ENCODE assay signal across 15 cellular contexts in genomic region chr13:60150538-60150937, GRCh38. TPM values are rescaled to one million over a fixed set of nuclear protein-coding genes. Genes with fewer than 3 reads are reported as not detected.
A peak's percentile ranks its signal among the peaks of the same experiment; 100 is the strongest.
DNase-seq lines count a peak whose midpoint lies in the region; ATAC-seq and TF ChIP-seq lines count a peak whose summit lies in the region.
"Had no signal": no experiment of that assay in that cellular context is flagged by ENCODE, and none has a peak within 500 bp of the region (broad histone marks: within the 10 kb centered on the region; RNA-seq: fewer than 3 reads in every experiment).

No MANE protein-coding gene starts in this region.

- no peak for TF ChIP-seq CTCF in MCF 10A (IDR thresholded peaks at IDR 0.05; ENCODE audit: unreplicated experiment)
- no peak for TF ChIP-seq CTCF in mammary epithelial cell (conservative IDR thresholded peaks at IDR 0.05 in 1 of 2, IDR thresholded peaks at IDR 0.05 in 1 of 2; ENCODE audit: extremely low read depth in 1 of 2, insufficient read depth in 1 of 2, low read depth in 1 of 2, low read length in 2 of 2)
- no peak for TF ChIP-seq CTCF in brain microvascular endothelial cell (IDR thresholded peaks at IDR 0.05; ENCODE audit: low read depth, low read length, missing control alignments)

- 94% methylated on average over 2 of the region's 2 CpGs for WGBS in mammary epithelial cell (ENCODE audit: low coverage, missing lambda C conversion rate)

- DNase-seq in MCF 10A (ENCODE audit: unreplicated experiment) (no peak), mammary epithelial cell (no peak), left colon (no peak), brain microvascular endothelial cell (no peak), A172 (ENCODE audit: low spot score) (no peak), NCI-H2107 (lab: John Stamatoyannopoulos, UW) (no peak)
- DNase-seq: DMS53, NCI-H187 treated with DMSO at 0.1 percent for 48 hours, NCI-H446, NCI-H82, PC-9 had no signal

- H3K36me3 Mint-ChIP-seq in MCF 10A (ENCODE audit: insufficient read depth, unreplicated experiment), result no peaks in the 10 kb centered on the region

- in situ Hi-C loops in mammary epithelial cell (cut with MboI; ENCODE audit: low sequenced_read_pairs in 2 of 2), result no loop called here
- in situ Hi-C loops in brain microvascular endothelial cell (cut with HindIII; ENCODE audit: low pct_ligation_motif_present, low sequenced_read_pairs), result no loop called here

- H3K79me2 ChIP-seq in mammary epithelial cell (ENCODE audit: insufficient read depth, low read length), result peaks cover 93% of the 10 kb centered on the region

- no peak overlapping the region for H2AFZ ChIP-seq in mammary epithelial cell (ENCODE audit: low read depth, low read length)
- H2AFZ ChIP-seq: PC-9 had no signal

- H3K9me3 Mint-ChIP-seq in MCF 10A (ENCODE audit: unreplicated experiment), result no peaks in the 10 kb centered on the region

- H3K4me2 ChIP-seq in mammary epithelial cell (ENCODE audit: insufficient read depth, low read depth, low read length), result no peak overlapping the region
- H3K4me2 ChIP-seq: PC-9 had no signal

- H3K4me3 ChIP-seq in mammary epithelial cell (replicated peaks in 1 of 3; ENCODE audit: insufficient read depth in 1 of 3, low read depth in 2 of 3, low read length in 3 of 3) (no peak overlapping the region), brain microvascular endothelial cell (ENCODE audit: low read depth, low read length) (no peak overlapping the region)
- H3K4me3 ChIP-seq: HAP-1, PC-9, SJSA1 had no signal

- dilution Hi-C loops in mammary epithelial cell (cut with HindIII; ENCODE audit: low sequenced_read_pairs), result no loop called here

- CTCF ChIA-PET in MCF 10A (lab: Yijun Ruan, JAX) (interaction anchor here (1.2 to 1.8 kb wide), 3 partner anchors 11 to 76 kb away, joined by 4 to 12 read pairs (median 4); no protein-coding TSS in a partner anchor), mammary epithelial cell (lab: Charles Lee; ENCODE audit: low non-redundant PET) (interaction anchor here (0.6 kb wide), 1 partner anchor 517 kb away, joined by 4 read pairs; no protein-coding TSS in a partner anchor)

- H3K27ac ChIP-seq in mammary epithelial cell (ENCODE audit: insufficient read depth, low read depth, low read length), result no peak overlapping the region
- no peak overlapping the region for H3K27ac ChIP-seq in brain microvascular endothelial cell
- H3K27ac ChIP-seq: C4-2B, PC-9, SJSA1 had no signal

- H3K36me3 ChIP-seq in mammary epithelial cell (ENCODE audit: insufficient read depth, low read length) (no peaks in the 10 kb centered on the region), brain microvascular endothelial cell (replicated peaks) (no peaks in the 10 kb centered on the region)
- H3K36me3 ChIP-seq: HAP-1 had no signal

- peaks cover 3% of the 10 kb centered on the region for H4K20me1 ChIP-seq in mammary epithelial cell (ENCODE audit: insufficient read depth, low read length)

- peak; percentile 49 for ATAC-seq in SK-N-SH treated with all-trans-retinoic acid at 6 μM for 48 hours
- peak; percentile 52 for ATAC-seq in left colon

- intact Hi-C loops in MCF 10A (cut with micrococcal nuclease), result no loop called here
- intact Hi-C loops in mammary epithelial cell (cut with micrococcal nuclease), result no loop called here
- intact Hi-C loops in left colon (cut with DNase I, micrococcal nuclease), result no loop called here

- H3K9ac ChIP-seq in mammary epithelial cell (ENCODE audit: insufficient read depth, low read length), result no peak overlapping the region

- no peak overlapping the region for H3K4me3 Mint-ChIP-seq in MCF 10A (ENCODE audit: unreplicated experiment)

- no peaks in the 10 kb centered on the region for H3K27me3 Mint-ChIP-seq in MCF 10A (ENCODE audit: insufficient read depth, unreplicated experiment)

- BruUV-seq in MCF 10A (replicated peaks; lab: Mats Ljungman, UMichigan) (no TSS peak), mammary epithelial cell (replicated peaks; lab: Mats Ljungman, UMichigan) (no TSS peak)

- H3K27ac Mint-ChIP-seq in MCF 10A (ENCODE audit: low read depth, unreplicated experiment), result peak overlapping the region; percentile 33

- no peaks in the 10 kb centered on the region for H3K9me3 ChIP-seq in mammary epithelial cell (replicated peaks; ENCODE audit: insufficient read depth, low read length)
- H3K9me3 ChIP-seq: HAP-1, SJSA1 had no signal

- H3K27me3 ChIP-seq in mammary epithelial cell (ENCODE audit: insufficient read depth, low read length) (no peaks in the 10 kb centered on the region), brain microvascular endothelial cell (replicated peaks) (no peaks in the 10 kb centered on the region)
- H3K27me3 ChIP-seq: SJSA1 had no signal

- peaks cover 29% of the 10 kb centered on the region for H3K4me1 Mint-ChIP-seq in MCF 10A (ENCODE audit: insufficient read depth, unreplicated experiment)

- POLR2A ChIA-PET in MCF 10A (lab: Yijun Ruan, JAX), result interaction anchor here (0.6 to 1.5 kb wide), 5 partner anchors 10 to 35 kb away, joined by 3 to 9 read pairs (median 4); no protein-coding TSS in a partner anchor

- no peaks in the 10 kb centered on the region for H3K4me1 ChIP-seq in mammary epithelial cell (ENCODE audit: insufficient read depth, low read length)
- H3K4me1 ChIP-seq: HAP-1 had no signal

TF ChIP-seq in SK-N-SH treated with all-trans-retinoic acid at 6 μM for 48 hours, 23 proteins besides CTCF, POLR2A, EP300 and RAD21:
- TF ChIP-seq ZC3H10 (CRISPR knock-in tag; IDR thresholded peaks at IDR 0.05) (no peak), RARB (CRISPR knock-in tag; IDR thresholded peaks at IDR 0.05) (no peak), ARNTL (CRISPR knock-in tag; IDR thresholded peaks at IDR 0.05; ENCODE audit: borderline replicate concordance, low read depth) (no peak), PATZ1 (CRISPR knock-in tag; IDR thresholded peaks at IDR 0.05; ENCODE audit: borderline replicate concordance) (no peak), GLIS3 (CRISPR knock-in tag; IDR thresholded peaks at IDR 0.05) (no peak), ISL1 (CRISPR knock-in tag; IDR thresholded peaks at IDR 0.05) (no peak), TOX (CRISPR knock-in tag; IDR thresholded peaks at IDR 0.05; ENCODE audit: borderline replicate concordance) (no peak), ZFP3 (CRISPR knock-in tag; IDR thresholded peaks at IDR 0.05) (no peak), ZNF565 (CRISPR knock-in tag; conservative IDR thresholded peaks at IDR 0.05; ENCODE audit: low read depth) (no peak), CSDC2 (CRISPR knock-in tag; IDR thresholded peaks at IDR 0.05) (no peak), ZFP30 (CRISPR knock-in tag; IDR thresholded peaks at IDR 0.05) (no peak), CSRNP3 (CRISPR knock-in tag; IDR thresholded peaks at IDR 0.05) (no peak), CREB5 (CRISPR knock-in tag; IDR thresholded peaks at IDR 0.05; ENCODE audit: low read depth) (no peak), ZNF70 (CRISPR knock-in tag; IDR thresholded peaks at IDR 0.05) (no peak), BACH2 (CRISPR knock-in tag; IDR thresholded peaks at IDR 0.05; ENCODE audit: borderline replicate concordance) (no peak)

RNA-seq across cellular contexts. Expression of gene DIAPH3, which starts 13.2 kb away (rescaled TPM):
- 21.2 and 34.7 TPM in 2 replicates for total RNA-seq in MCF 10A (2022)
- 10 to 100 TPM in 1 of 2 donors, 1 to 10 TPM in 1; 8.0 to 25.0 TPM for total RNA-seq in mammary epithelial cell
- polyA plus RNA-seq in mammary epithelial cell, result 9.7 TPM
- 20.5 TPM for polyA minus RNA-seq in mammary epithelial cell
- total RNA-seq in left colon, result 1 to 10 TPM; 1.9 to 5.0 TPM
- 25.6 and 27.1 TPM in 2 replicates for total RNA-seq in A172 (2014; rRNA removed; shearing (Covaris generic))
